In the genomic region with DNA sequence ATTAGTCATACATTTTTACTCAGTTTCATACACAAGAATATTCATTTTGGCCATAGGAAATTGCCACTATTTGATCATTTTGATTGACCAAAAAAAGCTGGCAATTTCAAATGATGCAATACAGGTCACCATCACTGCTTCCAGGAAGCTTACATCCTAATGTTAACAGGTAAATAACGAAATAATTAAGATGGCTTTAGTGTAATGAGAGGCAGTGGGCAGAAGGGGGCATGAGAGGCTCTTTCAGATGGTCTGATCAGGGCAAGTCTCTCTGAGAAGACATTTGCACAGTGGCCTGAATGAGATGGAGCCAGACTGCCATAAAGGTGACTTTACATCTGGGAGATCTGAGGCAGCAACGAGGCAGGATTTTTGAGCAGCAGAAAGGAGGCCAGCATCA, we compare ENCODE assay signal across 8 cellular contexts.
DNase-seq lines count a peak whose midpoint lies in the region; ATAC-seq, FAIRE-seq and TF ChIP-seq lines count a peak whose summit lies in the region.

No MANE protein-coding gene starts in this region.

- no peak overlapping the region for H3K27ac ChIP-seq in DOHH2 (ENCODE audit: low read depth, low read length)
- H3K27ac ChIP-seq in small intestine (ENCODE audit: low read depth in 1 of 2, low read length in 1 of 2) = no peak overlapping the region

- no peak overlapping the region for H3K4me2 ChIP-seq in DOHH2 (ENCODE audit: low read length)

- no peaks in the 10 kb centered on the region for H4K20me1 ChIP-seq in DOHH2 (ENCODE audit: control insufficient read depth, insufficient read depth, low read depth, low read length)

- peak; percentile 57 for TF ChIP-seq CTCF in DOHH2 (IDR thresholded peaks at IDR 0.05; ENCODE audit: low read depth, low read length, poor library complexity, severe bottlenecking)

- H3K9me3 ChIP-seq in DOHH2 (ENCODE audit: control insufficient read depth, insufficient read depth, low read length) (no peaks in the 10 kb centered on the region), small intestine (ENCODE audit: control insufficient read depth, low read depth) (no peaks in the 10 kb centered on the region)

- FAIRE-seq in small intestine (lab: Jason Lieb, UNC) (no peak), frontal cortex (lab: Jason Lieb, UNC) (no peak)

- DNase-seq in NCI-H526 treated with DMSO at 0.1 percent for 48 hours (lab: John Stamatoyannopoulos, UW) (peak; percentile 52), activated T-cell treated with anti-CD3 and anti-CD28 coated beads for 4 hours (peak; percentile 1), head of caudate nucleus (peak in 37 of 42 donors; percentile 11 to 81 (median 43)), small intestine (peak; percentile 79), frontal cortex (ENCODE audit: low spot score in 2 of 2) (no peak)

- WGBS in small intestine, 3 donors = 1 to 27% (median 16%) methylated on average over 2 of the region's 2 CpGs

- no peaks in the 10 kb centered on the region for H3K9me2 ChIP-seq in DOHH2 (replicated peaks; ENCODE audit: control insufficient read depth, low read length)

- H3K4me3 ChIP-seq in DOHH2 (ENCODE audit: low read length) (no peak overlapping the region), small intestine (ENCODE audit: low read depth in 1 of 2, low read length in 2 of 2) (no peak overlapping the region)

- H3K36me3 ChIP-seq in DOHH2 (ENCODE audit: control insufficient read depth, low read length) (no peaks in the 10 kb centered on the region), small intestine (ENCODE audit: control insufficient read depth in 2 of 2, insufficient read depth in 2 of 2, low read length in 2 of 2) (no peaks in the 10 kb centered on the region)

- intact Hi-C loops in head of caudate nucleus (cut with DNase I) = no loop called here

- peak; percentile 50 for ATAC-seq in GM19455 (IDR thresholded peaks at IDR 0.05; ENCODE audit: unreplicated experiment)
- peak; percentile 68 for ATAC-seq in HG03342 (IDR thresholded peaks at IDR 0.05; ENCODE audit: unreplicated experiment)

- H3K27me3 ChIP-seq in DOHH2 (ENCODE audit: control insufficient read depth, low read length) = no peaks in the 10 kb centered on the region
- no peaks in the 10 kb centered on the region for H3K27me3 ChIP-seq in small intestine (ENCODE audit: control insufficient read depth in 2 of 2, insufficient read depth in 2 of 2, low read length in 2 of 2)

- H3F3A ChIP-seq in DOHH2 (ENCODE audit: control insufficient read depth, insufficient read depth) = no peaks in the 10 kb centered on the region

- H3K4me1 ChIP-seq in DOHH2 (ENCODE audit: control insufficient read depth, low read length) (peaks cover 6% of the 10 kb centered on the region; the same call in 1 of the 2 replicates), small intestine (ENCODE audit: control insufficient read depth in 2 of 2, insufficient read depth in 1 of 2, low read depth in 1 of 2, low read length in 1 of 2) (no peaks in the 10 kb centered on the region)

- H3K79me2 ChIP-seq in DOHH2 (ENCODE audit: control insufficient read depth, low read length) = no peaks in the 10 kb centered on the region

Comparison
In these comparisons a context has a peak if more than half of its experiments do, and no peak if none do; other contexts are left out.
1. DNase-seq: peak in NCI-H526 treated with DMSO at 0.1 percent for 48 hours (single experiment), activated T-cell treated with anti-CD3 and anti-CD28 coated beads for 4 hours (single experiment), head of caudate nucleus (37 of 42) and small intestine (single experiment); none in frontal cortex (0 of 2).